In the genomic region with DNA sequence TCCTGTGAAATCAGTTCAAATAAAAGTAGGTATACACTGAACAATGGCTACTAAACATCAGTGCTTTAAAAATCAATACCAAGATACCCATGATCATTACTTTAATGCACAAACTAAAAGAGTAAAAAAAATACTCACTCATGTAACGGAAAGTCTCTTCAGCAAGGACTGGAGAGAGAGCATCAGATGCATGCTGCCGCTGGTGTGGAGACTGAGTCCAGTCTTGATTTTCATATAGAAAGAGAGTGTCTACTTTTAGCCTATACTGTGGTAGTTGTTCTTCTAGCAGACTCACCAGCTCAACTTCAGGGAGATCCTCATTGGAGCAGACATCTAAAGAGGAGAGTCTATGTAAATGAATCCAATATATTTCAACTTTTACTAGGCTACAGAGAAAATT, we compare ENCODE assay signal across 11 cellular contexts. TPM values are rescaled to one million over a fixed set of nuclear protein-coding genes. Genes with fewer than 3 reads are reported as not detected.
DNase-seq lines count a peak whose midpoint lies in the region; ATAC-seq and TF ChIP-seq lines count a peak whose summit lies in the region.
"Had no signal": no experiment of that assay in that cellular context is flagged by ENCODE, and none has a peak within 500 bp of the region (broad histone marks: within the 10 kb centered on the region; RNA-seq: fewer than 3 reads in every experiment).

No MANE protein-coding gene starts in this region.

- H3K9me3 ChIP-seq in SK-N-MC (ENCODE audit: low read depth, low read length) (no peaks in the 10 kb centered on the region), smooth muscle cell (replicated peaks; ENCODE audit: low read depth) (no peaks in the 10 kb centered on the region)
- H3K9me3 ChIP-seq: Caco-2 had no signal

- no peaks in the 10 kb centered on the region for H3K27me3 ChIP-seq in smooth muscle cell (ENCODE audit: low read depth)

- CTCF ChIA-PET in HEK293T (lab: Yijun Ruan, JAX): interaction anchor here (0.6 to 0.7 kb wide), 3 partner anchors 44 to 283 kb away, joined by 3 read pairs; no protein-coding TSS in a partner anchor

- H3K36me3 ChIP-seq in SK-N-MC (ENCODE audit: insufficient read depth, low read length) (no peaks in the 10 kb centered on the region), smooth muscle cell (ENCODE audit: low read depth) (no peaks in the 10 kb centered on the region)

- H3F3A ChIP-seq in smooth muscle cell (ENCODE audit: low read depth): no peaks in the 10 kb centered on the region

- H4K20me1 ChIP-seq in smooth muscle cell (ENCODE audit: low read depth): peaks cover 14% of the 10 kb centered on the region

- peaks cover 18% of the 10 kb centered on the region for H3K79me2 ChIP-seq in smooth muscle cell (ENCODE audit: low read depth)

- peak overlapping the region; percentile 81 for H3K4me2 ChIP-seq in smooth muscle cell

- TF ChIP-seq CTCF in smooth muscle cell (IDR thresholded peaks at IDR 0.05; ENCODE audit: borderline replicate concordance, insufficient read depth, poor library complexity, severe bottlenecking): no peak

- POLR2A ChIA-PET in HEK293T (lab: Yijun Ruan, JAX): interaction anchor here (1.3 kb wide), 1 partner anchor 44 kb away, joined by 5 read pairs; a partner anchor contains a TSS

- H3K9ac ChIP-seq in SK-N-MC (ENCODE audit: insufficient read length) (peak overlapping the region; percentile 79), smooth muscle cell (ENCODE audit: low read depth) (no peak overlapping the region)

- peak; percentile 15 for DNase-seq in HEK293T (ENCODE audit: extremely low spot score)
- DNase-seq in SK-N-MC (ENCODE audit: low read depth, low spot score): no peak
- DNase-seq in erythroblast (lab: John Stamatoyannopoulos, UW): peak; percentile 11 to 55
- no peak for DNase-seq in smooth muscle cell (lab: John Stamatoyannopoulos, UW; ENCODE audit: unreplicated experiment)
- no peak for DNase-seq in effector CD4-positive, alpha-beta T cell
- no peak for DNase-seq in NK-92 treated with Interleukin-12 subunit alpha and Interleukin-12 subunit beta, amount 100 ng/mL, for 24 hours (lab: John Stamatoyannopoulos, UW)
- DNase-seq: Caco-2, NCI-H1092, NCI-H446 treated with DMSO at 0.1 percent for 48 hours, retina had no signal

- no peak overlapping the region for H2AFZ ChIP-seq in smooth muscle cell (ENCODE audit: low read depth)

- H3K27ac ChIP-seq in SK-N-MC (peak overlapping the region; percentile 89), smooth muscle cell (ENCODE audit: low read depth) (peak overlapping the region; percentile 65)

- ATAC-seq in GM21825 (IDR thresholded peaks at IDR 0.05; ENCODE audit: unreplicated experiment): no peak

- peak overlapping the region; percentile 79 for H3K4me3 ChIP-seq in SK-N-MC
- H3K4me3 ChIP-seq in smooth muscle cell: peak overlapping the region; percentile 19

- TF ChIP-seq POLR2A in erythroblast (IDR thresholded peaks at IDR 0.05; ENCODE audit: low read length): no peak

- H3K4me1 ChIP-seq in smooth muscle cell (ENCODE audit: low read depth): peaks cover 19% of the 10 kb centered on the region
- H3K4me1 ChIP-seq: Caco-2 had no signal

- 89% methylated on average over 2 of the region's 2 CpGs for whole genome bisulfite sequencing in smooth muscle cell (ENCODE audit: low lambda C conversion rate)

TF ChIP-seq in HEK293T, 16 proteins besides CTCF, POLR2A, EP300 and RAD21:
- TF ChIP-seq L3MBTL2 (conservative IDR thresholded peaks at IDR 0.05): no peak
- TF ChIP-seq BHLHE40 (IDR thresholded peaks at IDR 0.05; ENCODE audit: borderline replicate concordance): no peak
- TF ChIP-seq HDGF (IDR thresholded peaks at IDR 0.05; ENCODE audit: borderline replicate concordance): no peak
- TF ChIP-seq SUZ12 (IDR thresholded peaks at IDR 0.05): no peak
- no peak for TF ChIP-seq ARNT (IDR thresholded peaks at IDR 0.05)
- TF ChIP-seq FOXA1 (IDR thresholded peaks at IDR 0.05): no peak
- no peak for TF ChIP-seq NFRKB (IDR thresholded peaks at IDR 0.05)
- no peak for TF ChIP-seq ELF4 (IDR thresholded peaks at IDR 0.05)
- TF ChIP-seq FOXK2 (IDR thresholded peaks at IDR 0.05): no peak
- no peak for TF ChIP-seq SP1 (IDR thresholded peaks at IDR 0.05)
- no peak for TF ChIP-seq CTBP1 (IDR thresholded peaks at IDR 0.05; ENCODE audit: borderline replicate concordance)
- TF ChIP-seq FOXM1 (IDR thresholded peaks at IDR 0.05; ENCODE audit: borderline replicate concordance): no peak
- TF ChIP-seq ZNF384 (IDR thresholded peaks at IDR 0.05): no peak
- TF ChIP-seq, protein P1, sequence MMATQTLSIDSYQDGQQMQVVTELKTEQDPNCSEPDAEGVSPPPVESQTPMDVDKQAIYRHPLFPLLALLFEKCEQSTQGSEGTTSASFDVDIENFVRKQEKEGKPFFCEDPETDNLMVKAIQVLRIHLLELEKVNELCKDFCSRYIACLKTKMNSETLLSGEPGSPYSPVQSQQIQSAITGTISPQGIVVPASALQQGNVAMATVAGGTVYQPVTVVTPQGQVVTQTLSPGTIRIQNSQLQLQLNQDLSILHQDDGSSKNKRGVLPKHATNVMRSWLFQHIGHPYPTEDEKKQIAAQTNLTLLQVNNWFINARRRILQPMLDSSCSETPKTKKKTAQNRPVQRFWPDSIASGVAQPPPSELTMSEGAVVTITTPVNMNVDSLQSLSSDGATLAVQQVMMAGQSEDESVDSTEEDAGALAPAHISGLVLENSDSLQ (IDR thresholded peaks at IDR 0.05): no peak
- no peak for TF ChIP-seq LEF1 (IDR thresholded peaks at IDR 0.05; ENCODE audit: borderline replicate concordance)
- TF ChIP-seq TARDBP (IDR thresholded peaks at IDR 0.05): no peak
TF ChIP-seq in HEK293T: peak in this region for 0.

RNA-seq across cellular contexts. Expression of a gene that starts 44.0 kb away (rescaled TPM):
- total RNA-seq in smooth muscle cell: 15.7 and 18.9 TPM in 2 replicates
- 6.3 and 6.6 TPM in 2 replicates for polyA plus RNA-seq in smooth muscle cell

RNA-seq across cellular contexts. Expression of a gene that starts 44.3 kb away (rescaled TPM):
- 19.4 and 20.5 TPM in 2 replicates for total RNA-seq in smooth muscle cell
- 15.8 and 18.8 TPM in 2 replicates for polyA plus RNA-seq in smooth muscle cell

RNA-seq across cellular contexts. Expression of a gene that starts 50.1 kb away (rescaled TPM):
- total RNA-seq in smooth muscle cell: 0.76 and 0.94 TPM in 2 replicates
- polyA plus RNA-seq in smooth muscle cell: 0.95 TPM in 1 of 2 replicates, not detected in the other

Comparison
In these comparisons a context has a peak if more than half of its experiments do, and no peak if none do; other contexts are left out.
1. DNase-seq: peak in HEK293T (single experiment) and erythroblast (2 of 2); none in SK-N-MC (single experiment), smooth muscle cell (single experiment), effector CD4-positive, alpha-beta T cell (single experiment) and NK-92 treated with Interleukin-12 subunit alpha and Interleukin-12 subunit beta, amount 100 ng/mL, for 24 hours (single experiment).